Comparison of ENCODE assay signal across 31 cellular contexts in the genomic region with DNA sequence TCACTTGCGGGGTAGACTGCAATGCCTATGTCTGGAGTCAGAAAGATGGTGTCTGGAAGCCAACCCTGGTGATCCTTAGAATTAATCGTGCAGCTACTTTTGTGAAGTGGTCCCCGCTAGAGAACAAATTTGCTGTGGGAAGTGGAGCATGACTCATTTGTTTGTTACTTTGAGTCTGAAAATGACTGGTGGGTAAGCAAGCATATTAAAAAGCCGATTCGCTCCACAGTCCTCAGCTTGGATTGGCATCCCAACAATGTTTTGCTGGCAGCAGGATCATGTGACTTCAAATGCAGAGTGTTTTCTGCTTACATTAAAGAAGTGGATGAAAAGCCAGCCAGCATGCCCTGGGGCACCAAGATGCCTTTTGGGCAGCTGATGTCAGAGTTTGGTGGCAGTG. TPM values are rescaled to one million over a fixed set of nuclear protein-coding genes. Genes with fewer than 3 reads are reported as not detected.
"Had no signal": no experiment of that assay in that cellular context is flagged by ENCODE, and none has a peak within 500 bp of the region (broad histone marks: within the 10 kb centered on the region; RNA-seq: fewer than 3 reads in every experiment).

No MANE protein-coding gene starts in this region.

- ATAC-seq: esophagus mucosa; left colon; naive thymus-derived CD4-positive, alpha-beta T cell had no signal

- H3K4me3 Mint-ChIP-seq: activated CD4-positive, alpha-beta memory T cell treated with anti-CD3 and anti-CD28 coated beads for 36 hours; activated CD4-positive, alpha-beta T cell treated with anti-CD3 and anti-CD28 coated beads, Interleukin-2, amount 10 ng/mL, durations not matched to agents 24 days and 14 days; activated naive CD4-positive, alpha-beta T cell treated with anti-CD3 and anti-CD28 coated beads, Interleukin-2, amount 10 ng/mL, durations not matched to agents 7 days and 5 days; activated T-helper 1 cell treated with anti-CD3 and anti-CD28 coated beads, Interleukin-12 subunit alpha, Interleukin-12 subunit beta, Interleukin-2, Interleukin-4 antibody, amounts not matched to agents 30 ng/mL and 10 ng/mL and 1 ng/mL, durations not matched to agents 14 hours and 24 hours and 36 hours; naive thymus-derived CD4-positive, alpha-beta T cell; neural crest cell; T-helper 1 cell treated with Interleukin-12 subunit alpha and Interleukin-12 subunit beta and Interleukin-4 antibody, amounts not matched to agents 30 μg/mL and 1 μg/mL, for 36 hours; type B pancreatic cell had no signal

- H3K9me3 ChIP-seq: right atrium auricular region, uterus had no signal

- H3K4me1 ChIP-seq: breast epithelium, right atrium auricular region, uterus had no signal

- H3K27ac ChIP-seq: breast epithelium, right atrium auricular region, uterus had no signal

- H3K36me3 ChIP-seq: breast epithelium, right atrium auricular region, uterus had no signal

- H3K36me3 Mint-ChIP-seq: activated CD4-positive, alpha-beta memory T cell treated with anti-CD3 and anti-CD28 coated beads for 36 hours; type B pancreatic cell had no signal

- H3K27me3 Mint-ChIP-seq: activated CD4-positive, alpha-beta memory T cell treated with anti-CD3 and anti-CD28 coated beads for 36 hours; activated CD4-positive, alpha-beta T cell treated with anti-CD3 and anti-CD28 coated beads, Interleukin-2, amount 10 ng/mL, durations not matched to agents 24 days and 14 days; activated naive CD4-positive, alpha-beta T cell treated with anti-CD3 and anti-CD28 coated beads, Interleukin-2, amount 10 ng/mL, durations not matched to agents 7 days and 5 days; type B pancreatic cell had no signal

- H3K9me3 Mint-ChIP-seq: activated CD4-positive, alpha-beta memory T cell treated with anti-CD3 and anti-CD28 coated beads for 36 hours; neural crest cell; type B pancreatic cell had no signal

- H3K27ac Mint-ChIP-seq: activated CD4-positive, alpha-beta memory T cell treated with anti-CD3 and anti-CD28 coated beads for 36 hours; activated CD4-positive, alpha-beta T cell treated with anti-CD3 and anti-CD28 coated beads, Interleukin-2, amount 10 ng/mL, durations not matched to agents 24 days and 14 days; activated naive CD4-positive, alpha-beta T cell treated with anti-CD3 and anti-CD28 coated beads, Interleukin-2, amount 10 ng/mL, durations not matched to agents 7 days and 5 days; activated T-helper 1 cell treated with anti-CD3 and anti-CD28 coated beads, Interleukin-12 subunit alpha, Interleukin-12 subunit beta, Interleukin-2, Interleukin-4 antibody, amounts not matched to agents 30 ng/mL and 10 ng/mL and 1 ng/mL, durations not matched to agents 14 hours and 24 hours and 36 hours; naive thymus-derived CD4-positive, alpha-beta T cell; T-helper 1 cell treated with Interleukin-12 subunit alpha and Interleukin-12 subunit beta and Interleukin-4 antibody, amounts not matched to agents 30 μg/mL and 1 μg/mL, for 36 hours; type B pancreatic cell had no signal

- H3K27me3 ChIP-seq: breast epithelium, right atrium auricular region, uterus had no signal

- H3K4me1 Mint-ChIP-seq: activated CD4-positive, alpha-beta T cell treated with anti-CD3 and anti-CD28 coated beads, Interleukin-2, amount 10 ng/mL, durations not matched to agents 24 days and 14 days; activated naive CD4-positive, alpha-beta T cell treated with anti-CD3 and anti-CD28 coated beads, Interleukin-2, amount 10 ng/mL, durations not matched to agents 7 days and 5 days; naive thymus-derived CD4-positive, alpha-beta T cell; neural crest cell had no signal

- DNase-seq: activated CD4-positive, alpha-beta memory T cell treated with anti-CD3 and anti-CD28 coated beads for 36 hours; activated CD4-positive, alpha-beta T cell treated with anti-CD3 and anti-CD28 coated beads, Interleukin-2, amount 10 ng/mL, durations not matched to agents 24 days and 14 days; activated CD4-positive, CD25-positive, alpha-beta regulatory T cell treated with anti-CD3 and anti-CD28 coated beads, Interleukin-2, amount 50 U/mL, for 72 hours; activated CD8-positive, alpha-beta memory T cell treated with anti-CD3 and anti-CD28 coated beads, Interleukin-2, amount 50 U/mL, for 4 hours; activated gamma-delta T cell; activated naive CD4-positive, alpha-beta T cell treated with anti-CD3 and anti-CD28 coated beads, Interleukin-2, amount 10 ng/mL, durations not matched to agents 7 days and 5 days; activated T-cell treated with anti-CD3 and anti-CD28 coated beads, Interleukin-2, amount 50 U/mL, for 1 hour; amniotic stem cell; central memory CD4-positive, alpha-beta T cell; foreskin fibroblast; head of caudate nucleus; hippocampal formation; left colon; midbrain; naive thymus-derived CD4-positive, alpha-beta T cell; stimulated activated CD4-positive, alpha-beta T cell treated with anti-CD3 and anti-CD28 coated beads, Interleukin-2, amount 100 ng/mL, for 48 hours; stimulated activated naive CD4-positive, alpha-beta T cell treated with Interleukin-2 at 50 U/mL for 16 hours; T-helper 9 cell; uterus had no signal

- H3K4me3 ChIP-seq: breast epithelium, right atrium auricular region, uterus had no signal

RNA-seq across cellular contexts. Expression of gene ERVV-1, which starts 9.5 kb away (rescaled TPM):
- total RNA-seq: activated CD4-positive, alpha-beta memory T cell treated with anti-CD3 and anti-CD28 coated beads for 36 hours; activated CD4-positive, alpha-beta T cell treated with anti-CD3 and anti-CD28 coated beads, Interleukin-2, amount 10 ng/mL, durations not matched to agents 24 days and 14 days; activated CD8-positive, alpha-beta memory T cell treated with anti-CD3 and anti-CD28 coated beads for 36 hours; activated T-helper 1 cell treated with anti-CD3 and anti-CD28 coated beads, Interleukin-12 subunit alpha, Interleukin-12 subunit beta, Interleukin-2, Interleukin-4 antibody, amounts not matched to agents 30 ng/mL and 10 ng/mL and 1 ng/mL, durations not matched to agents 14 hours and 24 hours and 36 hours; breast epithelium; esophagus mucosa; left colon; lower leg skin; naive thymus-derived CD4-positive, alpha-beta T cell; neural crest cell; omental fat pad; pulmonary artery endothelial cell; right atrium auricular region; temporal lobe; uterus had no signal

RNA-seq across cellular contexts. Expression of gene ERVV-2, which starts 40.3 kb away (rescaled TPM):
- total RNA-seq: activated CD4-positive, alpha-beta memory T cell treated with anti-CD3 and anti-CD28 coated beads for 36 hours; activated CD4-positive, alpha-beta T cell treated with anti-CD3 and anti-CD28 coated beads, Interleukin-2, amount 10 ng/mL, durations not matched to agents 24 days and 14 days; activated CD8-positive, alpha-beta memory T cell treated with anti-CD3 and anti-CD28 coated beads for 36 hours; activated T-helper 1 cell treated with anti-CD3 and anti-CD28 coated beads, Interleukin-12 subunit alpha, Interleukin-12 subunit beta, Interleukin-2, Interleukin-4 antibody, amounts not matched to agents 30 ng/mL and 10 ng/mL and 1 ng/mL, durations not matched to agents 14 hours and 24 hours and 36 hours; breast epithelium; esophagus mucosa; left colon; lower leg skin; naive thymus-derived CD4-positive, alpha-beta T cell; neural crest cell; omental fat pad; pulmonary artery endothelial cell; right atrium auricular region; temporal lobe; uterus had no signal
